Comparison of ENCODE assay signal across 8 cellular contexts in the genomic region with DNA sequence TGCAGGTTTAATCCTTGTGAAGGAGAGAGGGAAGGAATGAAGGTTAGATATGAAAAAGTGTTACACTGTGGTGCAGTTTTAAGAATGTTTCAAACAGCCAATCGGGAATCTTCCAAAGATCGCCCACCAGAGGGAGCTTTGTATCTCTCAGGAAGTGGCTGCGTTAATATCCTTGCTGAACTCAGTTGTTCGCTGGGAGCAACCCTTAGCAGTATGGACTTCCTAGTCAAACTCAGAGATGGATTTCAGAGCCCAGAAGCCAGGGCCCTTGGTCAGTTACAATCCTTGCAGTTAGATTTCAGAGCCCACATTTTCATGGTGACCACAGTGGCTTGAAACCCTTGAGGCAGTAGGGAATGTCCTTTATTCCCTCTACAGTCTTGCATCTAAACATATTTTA.
DNase-seq lines count a peak whose midpoint lies in the region; ATAC-seq and TF ChIP-seq lines count a peak whose summit lies in the region.

No MANE protein-coding gene starts in this region.

- no peaks in the 10 kb centered on the region for H3K4me1 ChIP-seq in naive thymus-derived CD4-positive, alpha-beta T cell (ENCODE audit: control insufficient read depth in 2 of 2, insufficient read depth in 2 of 2, low read length in 2 of 2)

- H3K36me3 Mint-ChIP-seq in naive thymus-derived CD4-positive, alpha-beta T cell: no peaks in the 10 kb centered on the region

- peaks cover 0 to 2% (median 0%) of the 10 kb centered on the region in 11 donors for H3K9me3 Mint-ChIP-seq in naive thymus-derived CD4-positive, alpha-beta T cell

- H3K4me3 Mint-ChIP-seq in naive thymus-derived CD4-positive, alpha-beta T cell: no peak overlapping the region

- peak; percentile 17 for DNase-seq in DMS114 treated with DMSO at 0.1 percent for 48 hours (lab: John Stamatoyannopoulos, UW; ENCODE audit: unreplicated experiment)
- peak; percentile 60 for DNase-seq in HT-29 (ENCODE audit: low spot score)
- DNase-seq in RKO (ENCODE audit: low spot score): peak; percentile 55
- DNase-seq in fibroblast of mammary gland (ENCODE audit: low read depth): peak; percentile 65
- DNase-seq in posterior cingulate gyrus: peak in 6 of 10 donors; percentile 17 to 58 (median 32)
- DNase-seq in naive thymus-derived CD4-positive, alpha-beta T cell: no peak

- TF ChIP-seq CTCF in fibroblast of mammary gland (conservative IDR thresholded peaks at IDR 0.05; ENCODE audit: control insufficient read depth, insufficient read depth, low read depth, low read length): peak; percentile 71

- H3K4me1 Mint-ChIP-seq in naive thymus-derived CD4-positive, alpha-beta T cell: peaks cover 0 to 3% (median 0%) of the 10 kb centered on the region in 7 donors

- ATAC-seq in GM18873 (IDR thresholded peaks at IDR 0.05; ENCODE audit: low FRiP score, unreplicated experiment) (no peak), HG02678 (IDR thresholded peaks at IDR 0.05; ENCODE audit: unreplicated experiment) (no peak)
- no peak for ATAC-seq in naive thymus-derived CD4-positive, alpha-beta T cell

- H3K27ac Mint-ChIP-seq in naive thymus-derived CD4-positive, alpha-beta T cell: no peak overlapping the region

- no peaks in the 10 kb centered on the region for H3K9me3 ChIP-seq in naive thymus-derived CD4-positive, alpha-beta T cell (ENCODE audit: control insufficient read depth in 2 of 3, low read length in 3 of 3)

- H3K36me3 ChIP-seq in naive thymus-derived CD4-positive, alpha-beta T cell (ENCODE audit: control insufficient read depth in 2 of 3, insufficient read depth in 3 of 3, low read length in 3 of 3): no peaks in the 10 kb centered on the region

- intact Hi-C loops in posterior cingulate gyrus (cut with DNase I): loop anchor here (10.0 kb wide), 1 partner anchor 478 kb away; no protein-coding TSS in a partner anchor
- intact Hi-C loops in naive thymus-derived CD4-positive, alpha-beta T cell (cut with micrococcal nuclease): no loop called here

- no peak overlapping the region for H3K27ac ChIP-seq in naive thymus-derived CD4-positive, alpha-beta T cell (ENCODE audit: low read depth, low read length)

- H3K27me3 Mint-ChIP-seq in naive thymus-derived CD4-positive, alpha-beta T cell: peaks cover 0 to 11% (median 3%) of the 10 kb centered on the region in 5 donors

- H3K4me3 ChIP-seq in fibroblast of mammary gland (ENCODE audit: control insufficient read depth, low read depth, low read length): no peak overlapping the region
- H3K4me3 ChIP-seq in naive thymus-derived CD4-positive, alpha-beta T cell (ENCODE audit: low read length): no peak overlapping the region

- POLR2A ChIA-PET in naive thymus-derived CD4-positive, alpha-beta T cell (lab: Charles Lee): no interaction called here

- CTCF ChIA-PET in naive thymus-derived CD4-positive, alpha-beta T cell (lab: Charles Lee): no interaction called here

- H3K27me3 ChIP-seq in naive thymus-derived CD4-positive, alpha-beta T cell (ENCODE audit: control insufficient read depth in 2 of 2, insufficient read depth in 2 of 2, low read length in 2 of 2): no peaks in the 10 kb centered on the region

Comparison
In these comparisons a context has a peak if more than half of its experiments do, and no peak if none do; other contexts are left out.
1. DNase-seq: peak in DMS114 treated with DMSO at 0.1 percent for 48 hours (single experiment), HT-29 (single experiment), RKO (single experiment), fibroblast of mammary gland (single experiment) and posterior cingulate gyrus (6 of 10); none in naive thymus-derived CD4-positive, alpha-beta T cell (0 of 9).